Comparison of ENCODE assay signal across 20 cellular contexts in the genomic region with DNA sequence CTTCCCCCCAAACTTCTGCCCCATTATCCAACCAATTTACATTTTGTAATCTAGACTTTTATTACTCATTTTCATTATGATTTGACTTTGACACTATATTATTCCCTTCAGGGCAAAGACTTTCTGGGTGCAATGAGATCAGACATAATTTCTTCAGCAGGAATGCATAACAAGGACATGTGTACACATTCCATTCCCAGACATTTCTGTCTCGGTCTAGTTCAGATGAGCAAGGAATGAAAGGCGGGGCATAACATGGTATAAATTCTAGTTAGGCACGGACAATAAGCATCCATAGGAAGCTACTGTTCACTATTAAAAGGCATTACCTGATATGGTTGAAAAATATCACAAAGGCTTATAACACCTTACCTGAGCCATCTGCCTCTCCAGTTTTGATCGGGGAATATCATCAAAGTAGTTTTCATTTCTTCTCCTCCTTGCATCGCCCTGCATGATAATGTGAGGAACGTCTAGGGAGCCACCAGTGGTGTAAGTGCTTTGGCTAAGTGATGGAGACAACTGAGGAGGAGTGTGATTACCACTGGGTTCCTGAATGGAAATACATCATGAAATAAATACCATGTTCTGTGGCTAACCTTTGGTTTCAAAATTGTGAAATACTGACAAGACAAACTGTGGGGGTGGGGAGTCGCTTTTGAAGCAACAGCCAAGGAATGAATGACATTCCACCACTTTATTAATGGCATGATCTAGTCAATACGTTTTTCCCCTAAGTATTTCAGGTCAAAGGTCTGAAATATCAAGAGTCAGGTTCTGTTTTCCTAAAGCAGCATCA.
DNase-seq lines count a peak whose midpoint lies in the region; ATAC-seq, FAIRE-seq and TF ChIP-seq lines count a peak whose summit lies in the region.
"Had no signal": no experiment of that assay in that cellular context is flagged by ENCODE, and none has a peak within 500 bp of the region (broad histone marks: within the 10 kb centered on the region; RNA-seq: fewer than 3 reads in every experiment).

No MANE protein-coding gene starts in this region.

- H3K27me3 Mint-ChIP-seq in astrocyte (ENCODE audit: low read depth, unreplicated experiment) (peaks cover 3% of the 10 kb centered on the region), neural progenitor cell (ENCODE audit: insufficient read depth, low read depth) (peaks cover 5% of the 10 kb centered on the region)

- peak overlapping the region; percentile 80 for H3K27ac Mint-ChIP-seq in astrocyte (ENCODE audit: unreplicated experiment)
- H3K27ac Mint-ChIP-seq in neural progenitor cell = no peak overlapping the region
- H3K27ac Mint-ChIP-seq: B cell; CD4-positive, CD25-positive, alpha-beta regulatory T cell; H9 had no signal

- H3K4me1 ChIP-seq in astrocyte (ENCODE audit: insufficient read depth, low read length) (no peaks in the 10 kb centered on the region), HepG2 (ENCODE audit: insufficient read depth, low read length) (no peaks in the 10 kb centered on the region), breast epithelium (no peaks in the 10 kb centered on the region), neural progenitor cell (no peaks in the 10 kb centered on the region)

- peak; percentile 33; the same call in 1 of the 3 replicates for ATAC-seq in HepG2

- H3K27me3 ChIP-seq in astrocyte (ENCODE audit: insufficient read depth, low read length) (no peaks in the 10 kb centered on the region), HepG2 (ENCODE audit: control insufficient read depth in 1 of 2, insufficient read depth in 2 of 2, low read length in 2 of 2) (peaks cover 0 to 5% of the 10 kb centered on the region in 2 experiments; a peak in 1 of 5 replicates), breast epithelium (no peaks in the 10 kb centered on the region), neural progenitor cell (no peaks in the 10 kb centered on the region)

- WGBS in HepG2 (ENCODE audit: low lambda C conversion rate) = 18% methylated on average over 8 of the region's 8 CpGs

- in situ Hi-C loops in HepG2 (cut with HindIII; ENCODE audit: extremely low pct_ligation_motif_present, low pct_unique_long_range_greater_than_20kb) (no loop called here), ACHN (cut with HindIII; ENCODE audit: low pct_ligation_motif_present, low pct_unique_long_range_greater_than_20kb, low sequenced_read_pairs) (no loop called here)

- H3K27ac ChIP-seq in astrocyte (ENCODE audit: low read depth, low read length) (no peak overlapping the region), HepG2 (ENCODE audit: extremely low read length, insufficient read depth, low read length) (no peak overlapping the region), breast epithelium (no peak overlapping the region), neural progenitor cell (no peak overlapping the region)

- H4K20me1 ChIP-seq in astrocyte (ENCODE audit: insufficient read depth, low read length) (no peaks in the 10 kb centered on the region), HepG2 (ENCODE audit: insufficient read depth, low read length) (no peaks in the 10 kb centered on the region), neural progenitor cell (ENCODE audit: low read depth) (no peaks in the 10 kb centered on the region)

- no peak for TF ChIP-seq POLR2A in HepG2 (IDR thresholded peaks at IDR 0.05; ENCODE audit: insufficient read depth in 1 of 2, low read depth in 2 of 2, low read length in 2 of 2)
- TF ChIP-seq POLR2A in breast epithelium (IDR thresholded peaks at IDR 0.05) = no peak

- no peaks in the 10 kb centered on the region for H3K9me3 ChIP-seq in astrocyte (ENCODE audit: insufficient read depth, low read depth, low read length)
- no peaks in the 10 kb centered on the region for H3K9me3 ChIP-seq in HepG2 (ENCODE audit: low read length)
- H3K9me3 ChIP-seq in breast epithelium = no peaks in the 10 kb centered on the region
- H3K9me3 ChIP-seq in neural progenitor cell (ENCODE audit: low read depth) = no peaks in the 10 kb centered on the region

- H3K36me3 ChIP-seq in astrocyte (ENCODE audit: insufficient read depth, low read length) (no peaks in the 10 kb centered on the region), HepG2 (replicated peaks in 1 of 2; ENCODE audit: control insufficient read depth in 1 of 2, insufficient read depth in 2 of 2, low read length in 2 of 2) (no peaks in the 10 kb centered on the region), breast epithelium (no peaks in the 10 kb centered on the region), neural progenitor cell (no peaks in the 10 kb centered on the region)

- no peaks in the 10 kb centered on the region for H3F3A ChIP-seq in neural progenitor cell (ENCODE audit: low read depth)

- peak; percentile 10 for DNase-seq in AG08395 (ENCODE audit: low spot score)
- DNase-seq in GM04503 (ENCODE audit: low read depth) = peak; percentile 21
- DNase-seq in astrocyte (ENCODE audit: low read depth) = no peak
- DNase-seq in HepG2 (ENCODE audit: low spot score) = peak; percentile 22
- no peak for DNase-seq in breast epithelium (ENCODE audit: low spot score in 2 of 2)
- DNase-seq in T1000 (lab: John Stamatoyannopoulos, UW) = no peak
- no peak for DNase-seq in ACHN
- no peak for DNase-seq in neural progenitor cell (ENCODE audit: low spot score)
- DNase-seq: CD4-positive, CD25-positive, alpha-beta regulatory T cell; DMS53; H9; Kasumi-1; NCI-H1417; NCI-H2029; NCI-H2171 treated with DMSO at 0.1 percent for 48 hours; NCI-H446 treated with DMSO at 0.1 percent for 48 hours; NK-92 treated with Interleukin-12 subunit alpha and Interleukin-12 subunit beta, amount 100 ng/mL, for 24 hours; SHP77 treated with DMSO at 0.1 percent for 48 hours had no signal

- H3K79me2 ChIP-seq in astrocyte (ENCODE audit: insufficient read depth, low read length) (no peaks in the 10 kb centered on the region), HepG2 (ENCODE audit: insufficient read depth, low read length) (no peaks in the 10 kb centered on the region), neural progenitor cell (ENCODE audit: low read depth) (no peaks in the 10 kb centered on the region)

- H2AFZ ChIP-seq in astrocyte (ENCODE audit: low read depth, low read length) = no peak overlapping the region
- H2AFZ ChIP-seq in HepG2 (ENCODE audit: low read length) = no peak overlapping the region
- H2AFZ ChIP-seq in neural progenitor cell (replicated peaks) = no peak overlapping the region

- H3K36me3 Mint-ChIP-seq in astrocyte (ENCODE audit: low read depth, unreplicated experiment) (no peaks in the 10 kb centered on the region), neural progenitor cell (no peaks in the 10 kb centered on the region)
- H3K36me3 Mint-ChIP-seq: CD4-positive, CD25-positive, alpha-beta regulatory T cell had no signal

- no peak overlapping the region for H3K4me3 Mint-ChIP-seq in astrocyte (ENCODE audit: unreplicated experiment)
- no peak overlapping the region for H3K4me3 Mint-ChIP-seq in neural progenitor cell
- H3K4me3 Mint-ChIP-seq: B cell; CD4-positive, CD25-positive, alpha-beta regulatory T cell; H9 had no signal

- no peaks in the 10 kb centered on the region for H3K9me3 Mint-ChIP-seq in astrocyte (ENCODE audit: unreplicated experiment)
- H3K9me3 Mint-ChIP-seq in neural progenitor cell = no peaks in the 10 kb centered on the region
- H3K9me3 Mint-ChIP-seq: H9 had no signal

- no peak for TF ChIP-seq RAD21 in HepG2 (CRISPR knock-in tag; IDR thresholded peaks at IDR 0.05)

- FAIRE-seq in astrocyte (lab: Jason Lieb, UNC) (no peak), HepG2 (lab: Jason Lieb, UNC) (no peak)
- FAIRE-seq: GM12892 had no signal

- H3K4me2 ChIP-seq in astrocyte (ENCODE audit: low read length) (no peak overlapping the region), HepG2 (ENCODE audit: low read depth, low read length) (no peak overlapping the region), neural progenitor cell (no peak overlapping the region)

- POLR2A ChIA-PET in HepG2 (lab: Yijun Ruan, JAX) = no interaction called here

- CTCF ChIA-PET in HepG2 (lab: Yijun Ruan, JAX; ENCODE audit: low intra/inter-chr PET ratio, low total read pairs) = no interaction called here

- intact Hi-C loops in HepG2 (cut with micrococcal nuclease; ENCODE audit: unreplicated experiment) (no loop called here), breast epithelium (cut with DNase I; ENCODE audit: low total_unique reads) (no loop called here)

- BruUV-seq in HepG2 (replicated peaks; lab: Mats Ljungman, UMichigan) = no TSS peak

- H3K4me3 ChIP-seq in astrocyte (ENCODE audit: insufficient read depth, low read depth, low read length) = no peak overlapping the region
- no peak overlapping the region for H3K4me3 ChIP-seq in HepG2 (replicated peaks in 1 of 3; ENCODE audit: insufficient read depth in 1 of 3, low read depth in 2 of 3, low read length in 3 of 3)
- no peak overlapping the region for H3K4me3 ChIP-seq in breast epithelium
- no peak overlapping the region for H3K4me3 ChIP-seq in neural progenitor cell

- TF ChIP-seq CTCF in astrocyte (IDR thresholded peaks at IDR 0.05; ENCODE audit: insufficient read depth, low read depth, low read length) = no peak
- no peak for TF ChIP-seq CTCF in HepG2 (CRISPR knock-in tag; IDR thresholded peaks at IDR 0.05)
- TF ChIP-seq CTCF in breast epithelium (IDR thresholded peaks at IDR 0.05) = no peak
- no peak for TF ChIP-seq CTCF in neural progenitor cell (IDR thresholded peaks at IDR 0.05)

- H3K9ac ChIP-seq in astrocyte (ENCODE audit: low read length) (no peak overlapping the region), HepG2 (ENCODE audit: insufficient read depth, low read depth, low read length) (no peak overlapping the region), neural progenitor cell (no peak overlapping the region)

- TF ChIP-seq EP300 in HepG2 (IDR thresholded peaks at IDR 0.05; ENCODE audit: low read depth in 2 of 2, low read length in 2 of 2) = no peak
- TF ChIP-seq EP300 in HepG2 (CRISPR knock-in tag; IDR thresholded peaks at IDR 0.05; ENCODE audit: borderline replicate concordance) = no peak

- H3K4me1 Mint-ChIP-seq in astrocyte (ENCODE audit: low read depth, unreplicated experiment) (peaks cover 23% of the 10 kb centered on the region), neural progenitor cell (no peaks in the 10 kb centered on the region)
- H3K4me1 Mint-ChIP-seq: B cell; CD4-positive, CD25-positive, alpha-beta regulatory T cell had no signal

TF ChIP-seq in HepG2, 621 proteins besides CTCF, POLR2A, EP300 and RAD21 (continues in another document):
- TF ChIP-seq U2AF1 (optimal IDR thresholded peaks at IDR 0.05; ENCODE audit: low read depth, low read length) (no peak), BRD4 (CRISPR knock-in tag; IDR thresholded peaks at IDR 0.05) (no peak)

Comparison
In these comparisons a context has a peak if more than half of its experiments do, and no peak if none do; other contexts are left out.
1. DNase-seq: peak in AG08395 (single experiment), GM04503 (single experiment) and HepG2 (single experiment); none in astrocyte (single experiment), breast epithelium (0 of 2), T1000 (single experiment), ACHN (single experiment) and neural progenitor cell (single experiment).